In the genomic region with DNA sequence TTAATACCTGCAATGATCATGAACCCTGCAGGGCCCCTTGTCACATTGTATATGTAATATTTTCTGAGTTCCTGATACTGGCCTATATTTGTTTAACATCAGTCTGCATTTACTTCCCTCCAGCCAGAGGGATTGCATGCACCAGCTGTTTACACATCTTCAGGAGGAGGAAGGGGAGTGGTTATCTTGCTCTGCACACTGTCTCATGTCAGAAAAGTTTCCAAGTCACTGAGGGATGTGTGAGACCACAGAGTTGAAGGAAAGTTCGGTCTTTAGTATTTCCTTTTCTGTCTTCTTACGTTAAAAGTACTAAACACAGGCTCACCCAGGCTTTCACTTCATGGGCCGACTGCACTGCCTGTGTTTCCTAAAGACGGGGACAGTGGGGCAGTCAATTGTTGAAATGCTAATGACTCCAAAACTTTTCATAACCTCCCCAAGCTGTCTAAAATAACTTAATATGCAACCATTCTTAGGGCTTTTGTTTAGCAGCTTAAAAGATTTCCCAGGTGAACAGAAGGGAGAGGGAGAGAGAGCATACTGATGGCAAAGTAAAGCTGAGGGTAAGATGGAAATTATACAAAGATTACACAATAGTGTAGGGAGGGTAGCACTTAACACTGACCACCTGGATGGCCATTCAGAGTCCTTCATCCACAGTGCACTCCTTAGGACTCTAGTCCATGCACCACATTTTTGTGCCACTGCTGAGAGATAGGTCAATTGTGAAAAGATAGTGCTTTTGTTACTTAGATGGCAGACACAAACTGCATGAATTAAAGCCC, we compare ENCODE assay signal across 8 cellular contexts.
A peak's percentile ranks its signal among the peaks of the same experiment; 100 is the strongest.
DNase-seq lines count a peak whose midpoint lies in the region; ATAC-seq and FAIRE-seq lines count a peak whose summit lies in the region.

No MANE protein-coding gene starts in this region.

- peak; percentile 49 for FAIRE-seq in GM18507 (lab: Jason Lieb, UNC)

- intact Hi-C loops in activated CD4-positive, alpha-beta T cell treated with anti-CD3 and anti-CD28 coated beads for 36 hours (cut with DNase I, micrococcal nuclease), result no loop called here

- H3K36me3 ChIP-seq in muscle layer of colon (ENCODE audit: insufficient read depth, low read length), result no peaks in the 10 kb centered on the region

- H3K4me1 ChIP-seq in muscle layer of colon (ENCODE audit: insufficient read depth, low read length), result peaks cover 38% of the 10 kb centered on the region

- H3K4me3 Mint-ChIP-seq in activated naive CD8-positive, alpha-beta T cell treated with anti-CD3 and anti-CD28 coated beads, Interleukin-2, amount 50 U/mL, for 24 hours, result no peak overlapping the region
- no peak overlapping the region for H3K4me3 Mint-ChIP-seq in activated CD4-positive, alpha-beta T cell treated with anti-CD3 and anti-CD28 coated beads for 36 hours
- no peak overlapping the region for H3K4me3 Mint-ChIP-seq in naive thymus-derived CD8-positive, alpha-beta T cell

- peaks cover 6% of the 10 kb centered on the region for H3K4me1 Mint-ChIP-seq in activated naive CD8-positive, alpha-beta T cell treated with anti-CD3 and anti-CD28 coated beads, Interleukin-2, amount 50 U/mL, for 24 hours
- H3K4me1 Mint-ChIP-seq in activated CD4-positive, alpha-beta T cell treated with anti-CD3 and anti-CD28 coated beads for 36 hours, result peaks cover 2% of the 10 kb centered on the region
- peaks cover 0 to 10% (median 3%) of the 10 kb centered on the region in 4 donors for H3K4me1 Mint-ChIP-seq in naive thymus-derived CD8-positive, alpha-beta T cell

- CTCF ChIA-PET in activated CD4-positive, alpha-beta T cell treated with anti-CD3 and anti-CD28 coated beads for 36 hours (lab: Charles Lee), result no interaction called here

- peak overlapping the region; percentile 22 for H3K27ac ChIP-seq in muscle layer of colon (ENCODE audit: low read depth, low read length)

- H3K4me3 ChIP-seq in muscle layer of colon (ENCODE audit: low read depth in 1 of 2, low read length in 2 of 2), result peak overlapping the region in 1 of 2 donors; percentile 4

- no peaks in the 10 kb centered on the region for H3K27me3 ChIP-seq in muscle layer of colon (ENCODE audit: control insufficient read depth in 1 of 2, insufficient read depth in 2 of 2, low read length in 2 of 2)

- H3K9me3 ChIP-seq in muscle layer of colon (ENCODE audit: low read length), result no peaks in the 10 kb centered on the region

- no peak overlapping the region for H3K27ac Mint-ChIP-seq in activated naive CD8-positive, alpha-beta T cell treated with anti-CD3 and anti-CD28 coated beads, Interleukin-2, amount 50 U/mL, for 24 hours
- no peak overlapping the region for H3K27ac Mint-ChIP-seq in activated CD4-positive, alpha-beta T cell treated with anti-CD3 and anti-CD28 coated beads for 36 hours
- H3K27ac Mint-ChIP-seq in naive thymus-derived CD8-positive, alpha-beta T cell, result peak overlapping the region in 1 of 10 donors; percentile 19

- ATAC-seq in HG03354 (IDR thresholded peaks at IDR 0.05; ENCODE audit: poor library complexity, severe bottlenecking, unreplicated experiment) (peak; percentile 72), GM21737 (IDR thresholded peaks at IDR 0.05; ENCODE audit: unreplicated experiment) (no peak)
- peak; percentile 15 for ATAC-seq in activated naive CD8-positive, alpha-beta T cell treated with anti-CD3 and anti-CD28 coated beads, Interleukin-2, amount 50 U/mL, for 24 hours
- no peak for ATAC-seq in activated CD4-positive, alpha-beta T cell treated with anti-CD3 and anti-CD28 coated beads for 36 hours
- ATAC-seq in naive thymus-derived CD8-positive, alpha-beta T cell, result no peak

- POLR2A ChIA-PET in activated CD4-positive, alpha-beta T cell treated with anti-CD3 and anti-CD28 coated beads for 36 hours (lab: Charles Lee), result no interaction called here
- POLR2A ChIA-PET in naive thymus-derived CD8-positive, alpha-beta T cell (lab: Charles Lee), result no interaction called here

- H3K9me3 Mint-ChIP-seq in activated naive CD8-positive, alpha-beta T cell treated with anti-CD3 and anti-CD28 coated beads, Interleukin-2, amount 50 U/mL, for 24 hours, result no peaks in the 10 kb centered on the region
- no peaks in the 10 kb centered on the region for H3K9me3 Mint-ChIP-seq in activated CD4-positive, alpha-beta T cell treated with anti-CD3 and anti-CD28 coated beads for 36 hours (ENCODE audit: low read depth)
- H3K9me3 Mint-ChIP-seq in naive thymus-derived CD8-positive, alpha-beta T cell, result no peaks in the 10 kb centered on the region

- no peak overlapping the region for H3K9ac ChIP-seq in muscle layer of colon (ENCODE audit: low read length)

- H3K36me3 Mint-ChIP-seq in activated naive CD8-positive, alpha-beta T cell treated with anti-CD3 and anti-CD28 coated beads, Interleukin-2, amount 50 U/mL, for 24 hours (ENCODE audit: low read depth), result no peaks in the 10 kb centered on the region
- no peaks in the 10 kb centered on the region for H3K36me3 Mint-ChIP-seq in activated CD4-positive, alpha-beta T cell treated with anti-CD3 and anti-CD28 coated beads for 36 hours (ENCODE audit: low read depth)
- no peaks in the 10 kb centered on the region for H3K36me3 Mint-ChIP-seq in naive thymus-derived CD8-positive, alpha-beta T cell

- DNase-seq in GM18507 (ENCODE audit: extremely low spot score, insufficient read length, low read depth) (no peak), dermis blood vessel endothelial cell (no peak)
- DNase-seq in activated naive CD8-positive, alpha-beta T cell treated with anti-CD3 and anti-CD28 coated beads, Interleukin-2, amount 50 U/mL, for 24 hours, result no peak
- DNase-seq in activated CD4-positive, alpha-beta T cell treated with anti-CD3 and anti-CD28 coated beads for 36 hours, result no peak
- no peak for DNase-seq in naive thymus-derived CD8-positive, alpha-beta T cell

- peaks cover 4% of the 10 kb centered on the region for H3K27me3 Mint-ChIP-seq in activated naive CD8-positive, alpha-beta T cell treated with anti-CD3 and anti-CD28 coated beads, Interleukin-2, amount 50 U/mL, for 24 hours
- peaks cover 5% of the 10 kb centered on the region for H3K27me3 Mint-ChIP-seq in activated CD4-positive, alpha-beta T cell treated with anti-CD3 and anti-CD28 coated beads for 36 hours
- peaks cover 0 to 8% (median 4%) of the 10 kb centered on the region in 5 donors for H3K27me3 Mint-ChIP-seq in naive thymus-derived CD8-positive, alpha-beta T cell

Comparison
In these comparisons a context has a peak if more than half of its experiments do, and no peak if none do; other contexts are left out.
1. ATAC-seq: peak in HG03354 (single experiment) and activated naive CD8-positive, alpha-beta T cell treated with anti-CD3 and anti-CD28 coated beads, Interleukin-2, amount 50 U/mL, for 24 hours (single experiment); none in GM21737 (single experiment), activated CD4-positive, alpha-beta T cell treated with anti-CD3 and anti-CD28 coated beads for 36 hours (single experiment) and naive thymus-derived CD8-positive, alpha-beta T cell (0 of 2).